ENCODE assay signal across 8 cellular contexts in genomic region chr11:79400717-79401330, GRCh38. TPM values are rescaled to one million over a fixed set of nuclear protein-coding genes. Genes with fewer than 3 reads are reported as not detected.
DNase-seq lines count a peak whose midpoint lies in the region; ATAC-seq and TF ChIP-seq lines count a peak whose summit lies in the region.

No MANE protein-coding gene starts in this region.

- no peak overlapping the region for H3K27ac Mint-ChIP-seq in stimulated activated naive CD8-positive, alpha-beta T cell treated with anti-CD3 and anti-CD28 coated beads, Interleukin-15, amount 100 ng/mL, for 72 hours
- no peak overlapping the region for H3K27ac Mint-ChIP-seq in stimulated activated effector memory CD8-positive, alpha-beta T cell treated with anti-CD3 and anti-CD28 coated beads, Interleukin-12 subunit alpha, Interleukin-12 subunit beta, amount 100 ng/mL, for 72 hours

- H3K4me1 Mint-ChIP-seq in stimulated activated naive CD8-positive, alpha-beta T cell treated with anti-CD3 and anti-CD28 coated beads, Interleukin-15, amount 100 ng/mL, for 72 hours = no peaks in the 10 kb centered on the region
- no peaks in the 10 kb centered on the region for H3K4me1 Mint-ChIP-seq in stimulated activated effector memory CD8-positive, alpha-beta T cell treated with anti-CD3 and anti-CD28 coated beads, Interleukin-12 subunit alpha, Interleukin-12 subunit beta, amount 100 ng/mL, for 72 hours

- DNase-seq in stimulated activated naive CD8-positive, alpha-beta T cell treated with anti-CD3 and anti-CD28 coated beads, Interleukin-15, Interleukin-2, amounts not matched to agents 100 U/mL and 50 U/mL, for 24 hours = peak; percentile 12
- DNase-seq in stimulated activated naive CD8-positive, alpha-beta T cell treated with anti-CD3 and anti-CD28 coated beads, Interleukin-15, amount 100 ng/mL, for 72 hours = no peak
- DNase-seq in RPMI7951 (ENCODE audit: low read depth) = peak; percentile 52
- DNase-seq in foreskin fibroblast = peak; percentile 31 to 75
- no peak for DNase-seq in stimulated activated effector memory CD8-positive, alpha-beta T cell treated with anti-CD3 and anti-CD28 coated beads, Interleukin-12 subunit alpha, Interleukin-12 subunit beta, amount 100 ng/mL, for 72 hours (ENCODE audit: low spot score in 2 of 2)
- DNase-seq in DMS114 treated with DMSO at 0.1 percent for 48 hours (lab: John Stamatoyannopoulos, UW; ENCODE audit: unreplicated experiment) = no peak

- H3K27me3 Mint-ChIP-seq in stimulated activated naive CD8-positive, alpha-beta T cell treated with anti-CD3 and anti-CD28 coated beads, Interleukin-15, amount 100 ng/mL, for 72 hours = no peaks in the 10 kb centered on the region

- no peaks in the 10 kb centered on the region for H3K36me3 Mint-ChIP-seq in stimulated activated effector memory CD8-positive, alpha-beta T cell treated with anti-CD3 and anti-CD28 coated beads, Interleukin-12 subunit alpha, Interleukin-12 subunit beta, amount 100 ng/mL, for 72 hours

- peaks cover 8 to 18% of the 10 kb centered on the region in 2 donors for H3K9me3 Mint-ChIP-seq in stimulated activated naive CD8-positive, alpha-beta T cell treated with anti-CD3 and anti-CD28 coated beads, Interleukin-15, amount 100 ng/mL, for 72 hours
- H3K9me3 Mint-ChIP-seq in stimulated activated effector memory CD8-positive, alpha-beta T cell treated with anti-CD3 and anti-CD28 coated beads, Interleukin-12 subunit alpha, Interleukin-12 subunit beta, amount 100 ng/mL, for 72 hours = peaks cover 11% of the 10 kb centered on the region

- ATAC-seq in stimulated activated naive CD8-positive, alpha-beta T cell treated with anti-CD3 and anti-CD28 coated beads, Interleukin-15, Interleukin-2, amounts not matched to agents 100 U/mL and 50 U/mL, for 24 hours = no peak
- ATAC-seq in stimulated activated naive CD8-positive, alpha-beta T cell treated with anti-CD3 and anti-CD28 coated beads, Interleukin-15, amount 100 ng/mL, for 72 hours = no peak
- ATAC-seq in HG02884 (IDR thresholded peaks at IDR 0.05; ENCODE audit: unreplicated experiment) (peak; percentile 68), HG03108 (IDR thresholded peaks at IDR 0.05; ENCODE audit: unreplicated experiment) (no peak)
- ATAC-seq in stimulated activated effector memory CD8-positive, alpha-beta T cell treated with anti-CD3 and anti-CD28 coated beads, Interleukin-12 subunit alpha, Interleukin-12 subunit beta, amount 100 ng/mL, for 72 hours = peak; percentile 42

- H3K4me3 ChIP-seq in foreskin fibroblast (ENCODE audit: low read depth in 1 of 2, low read length in 2 of 2) = no peak overlapping the region

- TF ChIP-seq CTCF in foreskin fibroblast (IDR thresholded peaks at IDR 0.05; ENCODE audit: low read depth, low read length) = peak; percentile 80

- H3K4me3 Mint-ChIP-seq in stimulated activated naive CD8-positive, alpha-beta T cell treated with anti-CD3 and anti-CD28 coated beads, Interleukin-15, amount 100 ng/mL, for 72 hours = no peak overlapping the region
- no peak overlapping the region for H3K4me3 Mint-ChIP-seq in stimulated activated effector memory CD8-positive, alpha-beta T cell treated with anti-CD3 and anti-CD28 coated beads, Interleukin-12 subunit alpha, Interleukin-12 subunit beta, amount 100 ng/mL, for 72 hours

RNA-seq across cellular contexts. Expression of gene TENM4, which starts 40.0 kb away (rescaled TPM):
- total RNA-seq in RPMI7951 (2014; rRNA removed; shearing (Covaris generic)) = 25.1 and 27.8 TPM in 2 replicates

Comparison
In these comparisons a context has a peak if more than half of its experiments do, and no peak if none do; other contexts are left out.
1. DNase-seq: peak in stimulated activated naive CD8-positive, alpha-beta T cell treated with anti-CD3 and anti-CD28 coated beads, Interleukin-15, Interleukin-2, amounts not matched to agents 100 U/mL and 50 U/mL, for 24 hours (single experiment), RPMI7951 (single experiment) and foreskin fibroblast (2 of 2); none in stimulated activated naive CD8-positive, alpha-beta T cell treated with anti-CD3 and anti-CD28 coated beads, Interleukin-15, amount 100 ng/mL, for 72 hours (0 of 2), stimulated activated effector memory CD8-positive, alpha-beta T cell treated with anti-CD3 and anti-CD28 coated beads, Interleukin-12 subunit alpha, Interleukin-12 subunit beta, amount 100 ng/mL, for 72 hours (0 of 2) and DMS114 treated with DMSO at 0.1 percent for 48 hours (single experiment).
2. ATAC-seq: peak in HG02884 (single experiment) and stimulated activated effector memory CD8-positive, alpha-beta T cell treated with anti-CD3 and anti-CD28 coated beads, Interleukin-12 subunit alpha, Interleukin-12 subunit beta, amount 100 ng/mL, for 72 hours (single experiment); none in stimulated activated naive CD8-positive, alpha-beta T cell treated with anti-CD3 and anti-CD28 coated beads, Interleukin-15, Interleukin-2, amounts not matched to agents 100 U/mL and 50 U/mL, for 24 hours (single experiment), stimulated activated naive CD8-positive, alpha-beta T cell treated with anti-CD3 and anti-CD28 coated beads, Interleukin-15, amount 100 ng/mL, for 72 hours (single experiment) and HG03108 (single experiment).